19 cellular contexts compared by ENCODE assay signal in genomic region chrX:133090410-133090809, GRCh38. TPM values are rescaled to one million over a fixed set of nuclear protein-coding genes. Genes with fewer than 3 reads are reported as not detected.
DNase-seq lines count a peak whose midpoint lies in the region; ATAC-seq and TF ChIP-seq lines count a peak whose summit lies in the region.
"Had no signal": no experiment of that assay in that cellular context is flagged by ENCODE, and none has a peak within 500 bp of the region (broad histone marks: within the 10 kb centered on the region; RNA-seq: fewer than 3 reads in every experiment).

No MANE protein-coding gene starts in this region.

- CTCF ChIA-PET in A673 (lab: Charles Lee): no interaction called here

- intact Hi-C loops in A673 (cut with micrococcal nuclease; ENCODE audit: unreplicated experiment): no loop called here

- H3K27ac ChIP-seq in RWPE2 (ENCODE audit: poor library complexity, severe bottlenecking) (peak overlapping the region; percentile 74), epithelial cell of prostate (peak overlapping the region; percentile 36), A673 (ENCODE audit: low read depth, low read length, poor library complexity, severe bottlenecking) (no peak overlapping the region)
- H3K27ac ChIP-seq: BLaER1 treated with 17β-estradiol and CSF1 and Interleukin-3, amounts not matched to agents 10 nM and 100 nM; HL-60 had no signal

- H3K36me3 ChIP-seq in RWPE2 (ENCODE audit: low read depth): no peaks in the 10 kb centered on the region
- H3K36me3 ChIP-seq in A673 (ENCODE audit: insufficient read depth, low read length, poor library complexity, severe bottlenecking): no peaks in the 10 kb centered on the region
- H3K36me3 ChIP-seq: BLaER1 treated with 17β-estradiol and CSF1 and Interleukin-3, amounts not matched to agents 10 nM and 100 nM had no signal

- BruUV-seq in A673 (replicated peaks; lab: Mats Ljungman, UMichigan): no TSS peak

- peak; percentile 66 for ATAC-seq in RWPE2 (ENCODE audit: low read depth)
- ATAC-seq in HG03354 (IDR thresholded peaks at IDR 0.05; ENCODE audit: poor library complexity, severe bottlenecking, unreplicated experiment): no peak
- no peak for ATAC-seq in GM18511 (IDR thresholded peaks at IDR 0.05; ENCODE audit: unreplicated experiment)
- ATAC-seq: CD8-positive, alpha-beta T cell; K562 had no signal

- no peaks in the 10 kb centered on the region for H3K27me3 ChIP-seq in RWPE2 (ENCODE audit: insufficient read depth, poor library complexity, severe bottlenecking)
- no peaks in the 10 kb centered on the region for H3K27me3 ChIP-seq in A673 (replicated peaks; ENCODE audit: insufficient read depth, low read depth, low read length, poor library complexity)

- in situ Hi-C loops in G401 (cut with HindIII; ENCODE audit: low sequenced_read_pairs): no loop called here

- H3K4me1 ChIP-seq in RWPE2 (ENCODE audit: insufficient read depth, poor library complexity, severe bottlenecking) (peaks cover 11% of the 10 kb centered on the region), A673 (ENCODE audit: insufficient read depth, low read length, poor library complexity, severe bottlenecking) (no peaks in the 10 kb centered on the region)
- H3K4me1 ChIP-seq: BLaER1 treated with 17β-estradiol and CSF1 and Interleukin-3, amounts not matched to agents 10 nM and 100 nM had no signal

- H3K9me3 ChIP-seq in RWPE2 (ENCODE audit: severe bottlenecking): no peaks in the 10 kb centered on the region
- H3K9me3 ChIP-seq in A673 (ENCODE audit: low read depth, low read length, poor library complexity, severe bottlenecking): no peaks in the 10 kb centered on the region
- H3K9me3 ChIP-seq: BLaER1 treated with 17β-estradiol and CSF1 and Interleukin-3, amounts not matched to agents 10 nM and 100 nM had no signal

- H3K4me3 ChIP-seq in RWPE2 (ENCODE audit: severe bottlenecking) (no peak overlapping the region), A673 (ENCODE audit: low read depth, low read length, poor library complexity, severe bottlenecking) (no peak overlapping the region)
- H3K4me3 ChIP-seq: BLaER1 treated with 17β-estradiol and CSF1 and Interleukin-3, amounts not matched to agents 10 nM and 100 nM; K562 had no signal

- POLR2A ChIA-PET in A673 (lab: Charles Lee; ENCODE audit: low non-redundant PET): no interaction called here

- DNase-seq in HS-5 (ENCODE audit: low read depth) (peak; percentile 5), RWPE2 (ENCODE audit: low spot score) (no peak), epithelial cell of prostate (ENCODE audit: low read depth, low spot score) (no peak), A673 (ENCODE audit: low spot score) (no peak), G401 (ENCODE audit: low spot score) (no peak)
- DNase-seq: CD8-positive, alpha-beta T cell; DMS 273 treated with DMSO at 0.1 percent for 48 hours; DMS53; DND-41; EL; GOT3; H9; IMR-90 had no signal

- TF ChIP-seq CTCF in RWPE2 (IDR thresholded peaks at IDR 0.05; ENCODE audit: poor library complexity, severe bottlenecking) (no peak), A673 (conservative IDR thresholded peaks at IDR 0.05; ENCODE audit: low read depth, low read length) (no peak)

RNA-seq across cellular contexts. Expression of gene USP26, which starts 6.5 kb away (rescaled TPM):
- total RNA-seq in A673 (2021): not detected in 2 replicates
- 9.0 and 13.5 TPM in 2 replicates for total RNA-seq in G401 (2014; rRNA removed; shearing (Covaris generic))
- total RNA-seq: B cell; CD8-positive, alpha-beta T cell; H9; IMR-90 had no signal
